Comparison of ENCODE assay signal across 17 cellular contexts in the genomic region with DNA sequence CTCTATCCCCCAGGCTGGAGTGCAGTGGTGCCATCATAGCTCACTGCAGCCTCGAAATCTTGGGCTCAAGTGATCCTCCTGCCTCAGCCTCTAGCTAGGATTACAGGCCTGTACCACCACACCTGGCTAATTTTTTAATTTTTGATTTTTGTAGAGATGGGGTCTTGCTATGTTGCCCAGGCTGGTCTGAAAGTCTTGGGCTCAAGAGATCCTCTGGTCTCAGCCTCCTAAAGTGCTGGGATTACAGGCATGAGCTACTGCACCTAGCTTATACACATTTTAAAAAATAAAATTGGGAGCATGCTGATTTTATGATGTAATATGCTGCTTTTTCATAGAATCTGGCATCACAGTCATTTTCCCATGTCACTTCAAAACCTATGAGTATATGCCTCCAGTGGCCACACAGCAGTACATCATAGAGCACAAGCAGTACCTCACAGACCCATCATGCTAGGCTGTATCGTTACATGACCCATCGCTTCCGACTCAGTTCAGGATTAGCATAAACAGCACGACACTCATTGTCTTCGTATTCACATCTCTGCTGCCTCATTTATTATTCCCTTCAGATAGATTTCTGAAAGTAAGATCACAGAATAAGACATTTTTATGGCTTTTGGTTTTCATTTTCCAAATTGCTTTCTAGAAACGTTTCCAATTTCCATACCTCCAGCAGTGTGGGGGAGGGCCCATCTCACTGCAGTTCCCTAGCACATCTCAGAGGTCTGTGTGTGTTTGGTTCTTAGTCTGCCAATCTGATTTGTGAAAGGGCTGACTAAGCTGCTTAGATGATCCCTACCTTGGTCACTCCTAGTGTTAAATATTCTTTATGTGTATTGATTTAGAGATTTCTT. TPM values are rescaled to one million over a fixed set of nuclear protein-coding genes. Genes with fewer than 3 reads are reported as not detected.
DNase-seq lines count a peak whose midpoint lies in the region; ATAC-seq, FAIRE-seq and TF ChIP-seq lines count a peak whose summit lies in the region.
"Had no signal": no experiment of that assay in that cellular context is flagged by ENCODE, and none has a peak within 500 bp of the region (broad histone marks: within the 10 kb centered on the region; RNA-seq: fewer than 3 reads in every experiment).

No MANE protein-coding gene starts in this region.

- H3K27ac Mint-ChIP-seq in GM23338: no peak overlapping the region
- H3K27ac Mint-ChIP-seq: activated CD8-positive, alpha-beta T cell treated with anti-CD3 and anti-CD28 coated beads, Interleukin-2, amount 10 ng/mL, durations not matched to agents 7 days and 5 days; activated T-helper 2 cell treated with anti-CD3 and anti-CD28 coated beads, Interferon-gamma antibody, Interleukin-2, Interleukin-4, amounts not matched to agents 10 μg/mL and 5 μg/mL and 100 μg/mL, durations not matched to agents 14 hours and 24 hours and 36 hours; CD4-positive, CD25-positive, alpha-beta regulatory T cell; stimulated activated naive CD8-positive, alpha-beta T cell treated with anti-CD3 and anti-CD28 coated beads, Interleukin-15, Interleukin-2, amounts not matched to agents 100 ng/mL and 50 ng/mL, for 24 hours had no signal

- H3K27ac ChIP-seq in DND-41 (ENCODE audit: low read length) (no peak overlapping the region), GM23338 (ENCODE audit: low read depth) (no peak overlapping the region), PC-3 (ENCODE audit: low read length) (no peak overlapping the region), iPS-20b (ENCODE audit: low read length) (no peak overlapping the region)
- H3K27ac ChIP-seq: ovary, SK-N-MC had no signal

- H3K27me3 ChIP-seq in DND-41 (ENCODE audit: insufficient read depth, low read length, poor library complexity) (peaks cover 8% of the 10 kb centered on the region), GM23338 (ENCODE audit: insufficient read depth) (no peaks in the 10 kb centered on the region), PC-3 (ENCODE audit: low read length) (no peaks in the 10 kb centered on the region), iPS-20b (ENCODE audit: insufficient read depth, low read length) (peaks cover 16% of the 10 kb centered on the region)
- H3K27me3 ChIP-seq: ovary had no signal

- H3K79me2 ChIP-seq in DND-41 (ENCODE audit: insufficient read depth, low read length) (no peaks in the 10 kb centered on the region), GM23338 (replicated peaks; ENCODE audit: insufficient read depth) (no peaks in the 10 kb centered on the region), PC-3 (ENCODE audit: low read length) (no peaks in the 10 kb centered on the region)

- H3K4me3 ChIP-seq in DND-41 (ENCODE audit: low read depth in 1 of 2, low read length in 2 of 2) (no peak overlapping the region), GM23338 (no peak overlapping the region), PC-3 (ENCODE audit: low read length) (no peak overlapping the region), iPS-20b (ENCODE audit: low read length) (peak overlapping the region; percentile 24; the same call in 1 of the 2 replicates)
- H3K4me3 ChIP-seq: ovary, SK-N-MC had no signal

- H3K36me3 Mint-ChIP-seq in GM23338 (ENCODE audit: low read depth): no peaks in the 10 kb centered on the region
- H3K36me3 Mint-ChIP-seq: CD4-positive, CD25-positive, alpha-beta regulatory T cell had no signal

- H2AFZ ChIP-seq in DND-41 (ENCODE audit: low read depth, low read length) (no peak overlapping the region), GM23338 (no peak overlapping the region), PC-3 (ENCODE audit: low read length) (no peak overlapping the region)

- no peaks in the 10 kb centered on the region for H3K9me3 Mint-ChIP-seq in GM23338
- H3K9me3 Mint-ChIP-seq: activated T-helper 2 cell treated with anti-CD3 and anti-CD28 coated beads, Interferon-gamma antibody, Interleukin-2, Interleukin-4, amounts not matched to agents 10 μg/mL and 5 μg/mL and 100 μg/mL, durations not matched to agents 14 hours and 24 hours and 36 hours; CD4-positive, CD25-positive, alpha-beta regulatory T cell; stimulated activated naive CD8-positive, alpha-beta T cell treated with anti-CD3 and anti-CD28 coated beads, Interleukin-15, Interleukin-2, amounts not matched to agents 100 ng/mL and 50 ng/mL, for 24 hours had no signal

- H3K4me3 Mint-ChIP-seq in GM23338: peak overlapping the region; percentile 50; the same call in 2 of the 3 replicates
- H3K4me3 Mint-ChIP-seq: activated CD8-positive, alpha-beta T cell treated with anti-CD3 and anti-CD28 coated beads, Interleukin-2, amount 10 ng/mL, durations not matched to agents 7 days and 5 days; CD4-positive, CD25-positive, alpha-beta regulatory T cell; stimulated activated naive CD8-positive, alpha-beta T cell treated with anti-CD3 and anti-CD28 coated beads, Interleukin-15, Interleukin-2, amounts not matched to agents 100 ng/mL and 50 ng/mL, for 24 hours had no signal

- intact Hi-C loops in PC-3 (cut with micrococcal nuclease): no loop called here

- H3K4me1 ChIP-seq in DND-41 (ENCODE audit: insufficient read depth, low read length) (no peaks in the 10 kb centered on the region), GM23338 (ENCODE audit: insufficient read depth) (peaks cover 33% of the 10 kb centered on the region), PC-3 (ENCODE audit: insufficient read depth, low read length) (no peaks in the 10 kb centered on the region), iPS-20b (ENCODE audit: insufficient read depth, low read length) (peaks cover 21% of the 10 kb centered on the region; the same call in 1 of the 2 replicates)

- DNase-seq in DND-41 (no peak), GM23338 (ENCODE audit: low spot score) (peak; percentile 55), PC-3 (no peak), mucosa of gallbladder (ENCODE audit: low spot score) (no peak), HTR-8/SVneo (ENCODE audit: insufficient read length, low spot score) (no peak), putamen (ENCODE audit: low spot score) (no peak)
- DNase-seq: activated CD8-positive, alpha-beta T cell treated with anti-CD3 and anti-CD28 coated beads, Interleukin-2, amount 10 ng/mL, durations not matched to agents 7 days and 5 days; amygdala; NCI-H1105; NCI-H2171 treated with DMSO at 0.1 percent for 48 hours; ovary had no signal

- H3K27me3 Mint-ChIP-seq in GM23338 (ENCODE audit: insufficient read depth, low read depth, poor library complexity): peaks cover 6% of the 10 kb centered on the region

- POLR2A ChIA-PET in PC-3 (lab: Charles Lee; ENCODE audit: unreplicated experiment): no interaction called here

- no peak overlapping the region for H3K9ac ChIP-seq in DND-41 (ENCODE audit: low read depth, low read length)
- H3K9ac ChIP-seq in PC-3 (ENCODE audit: low read length): no peak overlapping the region
- no peak overlapping the region for H3K9ac ChIP-seq in iPS-20b (ENCODE audit: low read depth, low read length)

- H3K4me2 ChIP-seq in DND-41 (ENCODE audit: insufficient read depth, low read length): no peak overlapping the region
- peak overlapping the region; percentile 37 for H3K4me2 ChIP-seq in GM23338
- H3K4me2 ChIP-seq in PC-3 (ENCODE audit: low read length): no peak overlapping the region

- FAIRE-seq in HTR-8/SVneo (lab: Jason Lieb, UNC): no peak
- FAIRE-seq: G401.6 had no signal

- TF ChIP-seq CTCF in DND-41 (IDR thresholded peaks at IDR 0.05; ENCODE audit: borderline replicate concordance, extremely low read depth, low read length, poor library complexity, severe bottlenecking) (peak; percentile 25), GM23338 (conservative IDR thresholded peaks at IDR 0.05; ENCODE audit: low read depth in 2 of 2) (peak in 1 of 2 experiments; percentile 29; a peak in 1 of 4 replicates), PC-3 (conservative IDR thresholded peaks at IDR 0.05; ENCODE audit: low read depth, low read length) (no peak)

- ATAC-seq in DND-41 (ENCODE audit: insufficient read depth, low read depth) (no peak), GM23338 (peak; percentile 75), PC-3 (peak; percentile 40; the same call in 1 of the 2 replicates)
- ATAC-seq: activated CD8-positive, alpha-beta T cell treated with anti-CD3 and anti-CD28 coated beads, Interleukin-2, amount 10 ng/mL, durations not matched to agents 7 days and 5 days had no signal

- BruUV-seq in PC-3 (replicated peaks; lab: Mats Ljungman, UMichigan): no TSS peak

- CTCF ChIA-PET in PC-3 (lab: Charles Lee): no interaction called here

- H4K20me1 ChIP-seq in DND-41 (ENCODE audit: insufficient read depth, low read length): no peaks in the 10 kb centered on the region
- H4K20me1 ChIP-seq in GM23338 (replicated peaks; ENCODE audit: insufficient read depth): no peaks in the 10 kb centered on the region
- H4K20me1 ChIP-seq in PC-3 (ENCODE audit: low read length): no peaks in the 10 kb centered on the region

- peaks cover 34% of the 10 kb centered on the region for H3K4me1 Mint-ChIP-seq in GM23338
- H3K4me1 Mint-ChIP-seq: CD4-positive, CD25-positive, alpha-beta regulatory T cell had no signal

- H3K9me3 ChIP-seq in DND-41 (ENCODE audit: insufficient read depth, low read length, severe bottlenecking) (no peaks in the 10 kb centered on the region), PC-3 (ENCODE audit: low read length) (no peaks in the 10 kb centered on the region), iPS-20b (ENCODE audit: insufficient read depth, low read depth, low read length) (no peaks in the 10 kb centered on the region)
- H3K9me3 ChIP-seq: ovary had no signal

- H3K9me2 ChIP-seq in GM23338 (ENCODE audit: insufficient read depth) (no peaks in the 10 kb centered on the region), PC-3 (replicated peaks; ENCODE audit: low read length) (no peaks in the 10 kb centered on the region)

- H3F3A ChIP-seq in GM23338 (replicated peaks; ENCODE audit: low read depth) (0 out of 2 replicates have a peak, but pooled peaks cover 5% of the 10 kb centered on the region), PC-3 (ENCODE audit: low read length, unreplicated experiment) (no peaks in the 10 kb centered on the region)

- no peaks in the 10 kb centered on the region for H3K36me3 ChIP-seq in DND-41 (ENCODE audit: insufficient read depth, low read length)
- no peaks in the 10 kb centered on the region for H3K36me3 ChIP-seq in GM23338 (ENCODE audit: insufficient read depth)
- no peaks in the 10 kb centered on the region for H3K36me3 ChIP-seq in PC-3 (ENCODE audit: low read depth, low read length)
- H3K36me3 ChIP-seq in iPS-20b (ENCODE audit: insufficient read depth, low read depth, low read length): no peaks in the 10 kb centered on the region
- H3K36me3 ChIP-seq: ovary had no signal

TF ChIP-seq in GM23338, 12 proteins besides CTCF, POLR2A, EP300 and RAD21:
- TF ChIP-seq CREB1 (CRISPR knock-in tag; IDR thresholded peaks at IDR 0.05; ENCODE audit: low read depth): peak; percentile 37; the same call in 1 of the 2 replicates
- no peak for TF ChIP-seq JUNB (IDR thresholded peaks at IDR 0.05; ENCODE audit: unreplicated experiment)
- no peak for TF ChIP-seq ZNF114 (CRISPR knock-in tag; IDR thresholded peaks at IDR 0.05)

RNA-seq across cellular contexts. Expression of a gene that starts 36.0 kb away (rescaled TPM):
- 13.3 and 13.4 TPM in 2 replicates for total RNA-seq in GM23338 (2014; rRNA removed; shearing (Covaris generic))
- 3.9 and 4.2 TPM in 2 replicates for polyA plus RNA-seq in GM23338 (2016; fragmentation: Nextera tagmentation; extraction: Ambion mirVana)
- total RNA-seq in PC-3 (2014; rRNA removed) (9.5 and 9.7 TPM in 2 replicates), mucosa of gallbladder (4.6 TPM)

RNA-seq across cellular contexts. Expression of a gene that starts 55.1 kb away (rescaled TPM):
- 7.1 and 8.8 TPM in 2 replicates for total RNA-seq in GM23338 (2014; rRNA removed; shearing (Covaris generic))
- 13.0 and 16.3 TPM in 2 replicates for polyA plus RNA-seq in GM23338 (2016; fragmentation: Nextera tagmentation; extraction: Ambion mirVana)
- 0.80 TPM in 1 of 2 replicates, not detected in the other for total RNA-seq in PC-3 (2014; rRNA removed)
- 0.17 TPM for total RNA-seq in mucosa of gallbladder
- total RNA-seq: activated CD8-positive, alpha-beta T cell treated with anti-CD3 and anti-CD28 coated beads, Interleukin-2, amount 10 ng/mL, durations not matched to agents 7 days and 5 days; activated T-helper 2 cell treated with anti-CD3 and anti-CD28 coated beads, Interferon-gamma antibody, Interleukin-2, Interleukin-4, amounts not matched to agents 10 μg/mL and 5 μg/mL and 100 μg/mL, durations not matched to agents 14 hours and 24 hours and 36 hours; CD4-positive, CD25-positive, alpha-beta regulatory T cell had no signal
- polyA plus RNA-seq: CD4-positive, CD25-positive, alpha-beta regulatory T cell had no signal
